ENCODE assay signal across 1 cellular context in the genomic region with DNA sequence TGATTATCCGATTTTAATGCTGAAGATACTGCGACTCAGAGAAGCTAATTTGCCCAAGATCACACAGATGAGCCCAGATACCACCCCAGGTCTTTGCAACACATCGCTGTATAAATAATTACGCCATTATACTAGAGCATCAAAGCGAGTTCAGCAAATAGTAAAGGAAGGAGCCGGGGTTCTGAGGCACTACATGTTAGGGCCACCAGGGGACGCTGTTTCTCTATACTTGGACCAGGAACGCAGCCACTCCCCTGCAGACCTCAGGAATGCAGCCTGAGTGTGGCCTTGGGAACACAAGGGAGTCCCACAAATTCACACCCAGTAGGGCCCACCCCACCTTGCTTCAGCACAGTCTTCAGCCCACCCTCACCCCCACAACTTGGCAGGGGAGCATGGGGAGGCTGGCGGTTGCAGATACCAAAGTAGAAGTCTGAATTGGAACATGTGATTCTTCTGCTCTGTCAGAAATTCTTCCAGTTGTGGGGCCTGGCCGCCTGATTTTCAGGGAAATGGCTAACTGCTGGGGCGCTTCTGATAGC.
A peak's percentile ranks its signal among the peaks of the same experiment; 100 is the strongest.
TF ChIP-seq lines count a peak whose summit lies in the region.

No MANE protein-coding gene starts in this region.

TF ChIP-seq in HEK293, 187 proteins besides CTCF, POLR2A, EP300 and RAD21 (continued from another document):
- TF ChIP-seq, protein P1, sequence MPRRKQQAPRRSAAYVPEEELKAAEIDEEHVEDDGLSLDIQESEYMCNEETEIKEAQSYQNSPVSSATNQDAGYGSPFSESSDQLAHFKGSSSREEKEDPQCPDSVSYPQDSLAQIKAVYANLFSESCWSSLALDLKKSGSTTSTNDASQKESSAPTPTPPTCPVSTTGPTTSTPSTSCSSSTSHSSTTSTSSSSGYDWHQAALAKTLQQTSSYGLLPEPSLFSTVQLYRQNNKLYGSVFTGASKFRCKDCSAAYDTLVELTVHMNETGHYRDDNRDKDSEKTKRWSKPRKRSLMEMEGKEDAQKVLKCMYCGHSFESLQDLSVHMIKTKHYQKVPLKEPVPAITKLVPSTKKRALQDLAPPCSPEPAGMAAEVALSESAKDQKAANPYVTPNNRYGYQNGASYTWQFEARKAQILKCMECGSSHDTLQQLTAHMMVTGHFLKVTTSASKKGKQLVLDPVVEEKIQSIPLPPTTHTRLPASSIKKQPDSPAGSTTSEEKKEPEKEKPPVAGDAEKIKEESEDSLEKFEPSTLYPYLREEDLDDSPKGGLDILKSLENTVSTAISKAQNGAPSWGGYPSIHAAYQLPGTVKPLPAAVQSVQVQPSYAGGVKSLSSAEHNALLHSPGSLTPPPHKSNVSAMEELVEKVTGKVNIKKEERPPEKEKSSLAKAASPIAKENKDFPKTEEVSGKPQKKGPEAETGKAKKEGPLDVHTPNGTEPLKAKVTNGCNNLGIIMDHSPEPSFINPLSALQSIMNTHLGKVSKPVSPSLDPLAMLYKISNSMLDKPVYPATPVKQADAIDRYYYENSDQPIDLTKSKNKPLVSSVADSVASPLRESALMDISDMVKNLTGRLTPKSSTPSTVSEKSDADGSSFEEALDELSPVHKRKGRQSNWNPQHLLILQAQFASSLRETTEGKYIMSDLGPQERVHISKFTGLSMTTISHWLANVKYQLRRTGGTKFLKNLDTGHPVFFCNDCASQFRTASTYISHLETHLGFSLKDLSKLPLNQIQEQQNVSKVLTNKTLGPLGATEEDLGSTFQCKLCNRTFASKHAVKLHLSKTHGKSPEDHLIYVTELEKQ (tag by site-specific recombination; IDR thresholded peaks at IDR 0.05; ENCODE audit: borderline replicate concordance) = no peak
- peak; percentile 79 for TF ChIP-seq GLIS1 (tag by site-specific recombination; IDR thresholded peaks at IDR 0.05)
- no peak for TF ChIP-seq GFI1B (tag by site-specific recombination; IDR thresholded peaks at IDR 0.05)
- no peak for TF ChIP-seq ZNF624 (tag by site-specific recombination; IDR thresholded peaks at IDR 0.05)
- TF ChIP-seq ZNF785 (tag by site-specific recombination; IDR thresholded peaks at IDR 0.05) = no peak
- no peak for TF ChIP-seq MYNN (tag by site-specific recombination; IDR thresholded peaks at IDR 0.05; ENCODE audit: borderline replicate concordance)
- TF ChIP-seq TRIM28 (IDR thresholded peaks at IDR 0.05; ENCODE audit: borderline replicate concordance, low read length) = no peak
- no peak for TF ChIP-seq OSR2 (tag by site-specific recombination; IDR thresholded peaks at IDR 0.05)
- no peak for TF ChIP-seq ZBTB1 (tag by site-specific recombination; IDR thresholded peaks at IDR 0.05)
- TF ChIP-seq ZNF10 (tag by site-specific recombination; IDR thresholded peaks at IDR 0.05) = no peak
- TF ChIP-seq ZNF280C (tag by site-specific recombination; IDR thresholded peaks at IDR 0.05) = no peak
- TF ChIP-seq ZNF214 (tag by site-specific recombination; IDR thresholded peaks at IDR 0.05; ENCODE audit: borderline replicate concordance) = no peak
- TF ChIP-seq, protein P2, sequence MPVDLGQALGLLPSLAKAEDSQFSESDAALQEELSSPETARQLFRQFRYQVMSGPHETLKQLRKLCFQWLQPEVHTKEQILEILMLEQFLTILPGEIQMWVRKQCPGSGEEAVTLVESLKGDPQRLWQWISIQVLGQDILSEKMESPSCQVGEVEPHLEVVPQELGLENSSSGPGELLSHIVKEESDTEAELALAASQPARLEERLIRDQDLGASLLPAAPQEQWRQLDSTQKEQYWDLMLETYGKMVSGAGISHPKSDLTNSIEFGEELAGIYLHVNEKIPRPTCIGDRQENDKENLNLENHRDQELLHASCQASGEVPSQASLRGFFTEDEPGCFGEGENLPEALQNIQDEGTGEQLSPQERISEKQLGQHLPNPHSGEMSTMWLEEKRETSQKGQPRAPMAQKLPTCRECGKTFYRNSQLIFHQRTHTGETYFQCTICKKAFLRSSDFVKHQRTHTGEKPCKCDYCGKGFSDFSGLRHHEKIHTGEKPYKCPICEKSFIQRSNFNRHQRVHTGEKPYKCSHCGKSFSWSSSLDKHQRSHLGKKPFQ (tag by site-specific recombination; IDR thresholded peaks at IDR 0.05) = peak; percentile 60; the same call in 1 of the 2 replicates
- no peak for TF ChIP-seq BCL11A (tag by site-specific recombination; IDR thresholded peaks at IDR 0.05; ENCODE audit: low read depth)
- TF ChIP-seq YY1 (tag by site-specific recombination; IDR thresholded peaks at IDR 0.05) = no peak
- no peak for TF ChIP-seq ZNF48 (tag by site-specific recombination; IDR thresholded peaks at IDR 0.05)
- TF ChIP-seq HOXD13 (CRISPR knock-in tag; IDR thresholded peaks at IDR 0.05; ENCODE audit: borderline replicate concordance) = no peak
- TF ChIP-seq ZNF658 (tag by site-specific recombination; IDR thresholded peaks at IDR 0.05) = no peak
- TF ChIP-seq ZNF596 (tag by site-specific recombination; IDR thresholded peaks at IDR 0.05) = no peak
- no peak for TF ChIP-seq ZNF558 (tag by site-specific recombination; IDR thresholded peaks at IDR 0.05)
- TF ChIP-seq KLF7 (tag by site-specific recombination; IDR thresholded peaks at IDR 0.05; ENCODE audit: borderline replicate concordance) = no peak
- TF ChIP-seq, protein P3, sequence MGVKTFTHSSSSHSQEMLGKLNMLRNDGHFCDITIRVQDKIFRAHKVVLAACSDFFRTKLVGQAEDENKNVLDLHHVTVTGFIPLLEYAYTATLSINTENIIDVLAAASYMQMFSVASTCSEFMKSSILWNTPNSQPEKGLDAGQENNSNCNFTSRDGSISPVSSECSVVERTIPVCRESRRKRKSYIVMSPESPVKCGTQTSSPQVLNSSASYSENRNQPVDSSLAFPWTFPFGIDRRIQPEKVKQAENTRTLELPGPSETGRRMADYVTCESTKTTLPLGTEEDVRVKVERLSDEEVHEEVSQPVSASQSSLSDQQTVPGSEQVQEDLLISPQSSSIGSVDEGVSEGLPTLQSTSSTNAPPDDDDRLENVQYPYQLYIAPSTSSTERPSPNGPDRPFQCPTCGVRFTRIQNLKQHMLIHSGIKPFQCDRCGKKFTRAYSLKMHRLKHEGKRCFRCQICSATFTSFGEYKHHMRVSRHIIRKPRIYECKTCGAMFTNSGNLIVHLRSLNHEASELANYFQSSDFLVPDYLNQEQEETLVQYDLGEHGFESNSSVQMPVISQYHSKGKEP (tag by site-specific recombination; IDR thresholded peaks at IDR 0.05) = no peak
